ENCODE assay signal across 3 cellular contexts in the genomic region with DNA sequence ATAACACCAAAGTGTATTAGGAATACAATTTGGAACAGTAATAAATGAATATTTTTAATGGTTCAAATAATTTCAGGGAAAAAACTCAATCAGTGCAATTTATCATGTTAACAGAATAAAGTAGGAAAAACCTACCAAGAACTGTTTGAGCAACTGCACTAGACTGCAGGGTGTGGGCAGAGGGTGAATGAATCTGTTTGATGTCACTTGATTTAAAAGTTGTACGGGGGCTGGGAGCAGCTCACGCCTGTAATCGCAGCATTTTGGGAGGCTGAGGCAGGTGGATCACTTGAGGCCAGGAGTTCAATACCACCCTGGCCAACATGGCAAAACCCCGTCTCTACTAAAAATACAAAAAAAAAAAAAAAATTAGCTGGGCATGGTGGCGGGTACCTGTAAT. TPM values are rescaled to one million over a fixed set of nuclear protein-coding genes. Genes with fewer than 3 reads are reported as not detected.
"Had no signal": no experiment of that assay in that cellular context is flagged by ENCODE, and none has a peak within 500 bp of the region (broad histone marks: within the 10 kb centered on the region; RNA-seq: fewer than 3 reads in every experiment).

No MANE protein-coding gene starts in this region.

RNA-seq across cellular contexts. Expression of gene GTF2IRD1, which starts 42.1 kb away (rescaled TPM):
- total RNA-seq: natural killer cell; natural killer cell treated with Interleukin-12 subunit alpha and Interleukin-12 subunit beta and Interleukin-15 and Interleukin-18, amount 100 ng/mL, for 72 hours had no signal
- polyA plus RNA-seq: naive thymus-derived CD8-positive, alpha-beta T cell had no signal
